10 cellular contexts compared by ENCODE assay signal in the genomic region with DNA sequence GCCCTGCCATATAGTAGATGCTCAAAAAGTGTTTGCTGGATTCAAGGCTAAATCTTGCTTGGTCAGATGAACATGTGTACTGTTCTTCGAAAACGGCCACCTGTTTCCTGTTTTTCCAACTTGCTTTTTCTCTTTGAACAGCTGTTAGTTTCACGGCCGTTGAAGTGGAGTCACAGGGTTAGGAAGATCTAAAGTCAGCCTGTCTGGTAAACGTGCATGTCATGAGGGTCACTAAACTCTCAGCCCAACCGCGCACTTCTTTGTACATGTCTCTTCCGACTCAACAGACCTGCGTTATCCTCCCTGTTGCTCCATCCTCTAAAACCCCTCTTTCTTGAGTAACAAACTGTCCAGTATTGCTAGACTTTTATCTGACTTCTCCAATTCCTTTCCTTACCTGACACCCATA.
DNase-seq lines count a peak whose midpoint lies in the region; ATAC-seq and TF ChIP-seq lines count a peak whose summit lies in the region.
"Had no signal": no experiment of that assay in that cellular context is flagged by ENCODE, and none has a peak within 500 bp of the region (broad histone marks: within the 10 kb centered on the region; RNA-seq: fewer than 3 reads in every experiment).

No MANE protein-coding gene starts in this region.

- DNase-seq in heart right ventricle (peak in 1 of 2 donors; percentile 36), right cardiac atrium (no peak), activated B cell treated with CpG ODN at 0.5 μM for 24 hours (no peak), MG63 (no peak), psoas muscle (no peak), posterior vena cava (ENCODE audit: low spot score) (no peak), DMS79 (lab: John Stamatoyannopoulos, UW) (no peak)
- DNase-seq: stimulated activated naive CD4-positive, alpha-beta T cell treated with Interleukin-2 at 50 U/mL for 16 hours had no signal

- POLR2A ChIA-PET in activated B cell treated with CpG ODN at 0.5 μM for 24 hours (lab: Charles Lee): interaction anchor here (0.5 kb wide), 1 partner anchor 36 kb away, joined by 4 read pairs; no protein-coding TSS in a partner anchor

- H3K27me3 ChIP-seq in heart right ventricle (no peaks in the 10 kb centered on the region), right cardiac atrium (ENCODE audit: control insufficient read depth, insufficient read depth) (no peaks in the 10 kb centered on the region), MG63 (no peaks in the 10 kb centered on the region), psoas muscle (ENCODE audit: insufficient read depth in 3 of 3, low read length in 2 of 3) (no peaks in the 10 kb centered on the region)

- no peak overlapping the region for H3K4me3 ChIP-seq in heart right ventricle
- no peak overlapping the region for H3K4me3 ChIP-seq in right cardiac atrium (ENCODE audit: low read length)
- no peak overlapping the region for H3K4me3 ChIP-seq in MG63
- no peak overlapping the region for H3K4me3 ChIP-seq in psoas muscle

- intact Hi-C loops in heart right ventricle (cut with DNase I) (no loop called here), right cardiac atrium (cut with DNase I) (no loop called here), activated B cell treated with CpG ODN at 0.5 μM for 24 hours (cut with micrococcal nuclease) (loop anchor here (5.0 kb wide), 2 partner anchors 45 to 90 kb away; no protein-coding TSS in a partner anchor), psoas muscle (cut with DNase I) (no loop called here), posterior vena cava (cut with DNase I) (no loop called here)

- no peaks in the 10 kb centered on the region for H3K36me3 Mint-ChIP-seq in activated B cell treated with CpG ODN at 0.5 μM for 24 hours (ENCODE audit: low read depth)
- H3K36me3 Mint-ChIP-seq: CD4-positive, CD25-positive, alpha-beta regulatory T cell had no signal

- H3K4me1 Mint-ChIP-seq in activated B cell treated with CpG ODN at 0.5 μM for 24 hours: peaks cover 43% of the 10 kb centered on the region

- no peaks in the 10 kb centered on the region for H3K36me3 ChIP-seq in heart right ventricle
- H3K36me3 ChIP-seq in MG63: no peaks in the 10 kb centered on the region
- no peaks in the 10 kb centered on the region for H3K36me3 ChIP-seq in psoas muscle (ENCODE audit: insufficient read depth in 1 of 2, low read depth in 1 of 2)

- ATAC-seq in heart right ventricle: peak in 7 of 8 donors; percentile 42 to 82 (median 62)
- no peak for ATAC-seq in right cardiac atrium
- ATAC-seq in HG03045 (IDR thresholded peaks at IDR 0.05; ENCODE audit: unreplicated experiment): peak; percentile 75
- ATAC-seq in activated B cell treated with CpG ODN at 0.5 μM for 24 hours (ENCODE audit: low read depth): peak; percentile 29
- no peak for ATAC-seq in psoas muscle

- H3K4me3 Mint-ChIP-seq in activated B cell treated with CpG ODN at 0.5 μM for 24 hours: peak overlapping the region; percentile 2

- H3K4me1 ChIP-seq in heart right ventricle (peaks cover 0 to 50% (median 15%) of the 10 kb centered on the region in 9 donors), right cardiac atrium (ENCODE audit: control insufficient read depth, insufficient read depth, low read length) (peaks cover 6% of the 10 kb centered on the region), psoas muscle (no peaks in the 10 kb centered on the region)

- H3K27me3 Mint-ChIP-seq in activated B cell treated with CpG ODN at 0.5 μM for 24 hours: no peaks in the 10 kb centered on the region
- H3K27me3 Mint-ChIP-seq: CD4-positive, CD25-positive, alpha-beta regulatory T cell had no signal

- no peaks in the 10 kb centered on the region for H3K9me3 Mint-ChIP-seq in activated B cell treated with CpG ODN at 0.5 μM for 24 hours

- H3K9me3 ChIP-seq in heart right ventricle: no peaks in the 10 kb centered on the region
- no peaks in the 10 kb centered on the region for H3K9me3 ChIP-seq in right cardiac atrium (ENCODE audit: control insufficient read depth, low read length)
- H3K9me3 ChIP-seq in MG63: no peaks in the 10 kb centered on the region
- H3K9me3 ChIP-seq in psoas muscle: no peaks in the 10 kb centered on the region

- 54 to 68% methylated on average over 9 of the region's 9 CpGs for WGBS in heart right ventricle, 2 donors
- 64% methylated on average over 9 of the region's 9 CpGs for WGBS in right cardiac atrium
- WGBS in psoas muscle, 3 donors: 17 to 25% (median 21%) methylated on average over 9 of the region's 9 CpGs

- H3K27ac ChIP-seq in heart right ventricle (peak overlapping the region in 1 of 10 donors; percentile 35), right cardiac atrium (ENCODE audit: low read length) (no peak overlapping the region), psoas muscle (no peak overlapping the region)

- no peak overlapping the region for H3K27ac Mint-ChIP-seq in activated B cell treated with CpG ODN at 0.5 μM for 24 hours

- no peak for TF ChIP-seq CTCF in heart right ventricle (IDR thresholded peaks at IDR 0.05)
- no peak for TF ChIP-seq CTCF in activated B cell treated with CpG ODN at 0.5 μM for 24 hours (IDR thresholded peaks at IDR 0.05)
- TF ChIP-seq CTCF in psoas muscle (IDR thresholded peaks at IDR 0.05): no peak

- CTCF ChIA-PET in activated B cell treated with CpG ODN at 0.5 μM for 24 hours (lab: Charles Lee): no interaction called here

Comparison
In these comparisons a context has a peak if more than half of its experiments do, and no peak if none do; other contexts are left out.
1. ATAC-seq: peak in heart right ventricle (7 of 8), HG03045 (single experiment) and activated B cell treated with CpG ODN at 0.5 μM for 24 hours (single experiment); none in right cardiac atrium (0 of 2) and psoas muscle (0 of 4).